ENCODE assay signal across 8 cellular contexts in genomic region chr11:85627332-85627997, GRCh38. TPM values are rescaled to one million over a fixed set of nuclear protein-coding genes. Genes with fewer than 3 reads are reported as not detected.
DNase-seq lines count a peak whose midpoint lies in the region; ATAC-seq and TF ChIP-seq lines count a peak whose summit lies in the region.

Gene DLG2, minus strand, starts transcription at chr11:85627344.

- H3K36me3 Mint-ChIP-seq in activated naive CD8-positive, alpha-beta T cell treated with anti-CD3 and anti-CD28 coated beads, Interleukin-2, amount 50 U/mL, for 24 hours (ENCODE audit: low read depth), result peaks cover 10% of the 10 kb centered on the region

- no peaks in the 10 kb centered on the region for H3K27me3 Mint-ChIP-seq in activated naive CD8-positive, alpha-beta T cell treated with anti-CD3 and anti-CD28 coated beads, Interleukin-2, amount 50 U/mL, for 24 hours

- peak within 1 kb of the TSS; percentile 70 for H3K4me3 ChIP-seq in AG04449 (ENCODE audit: low read depth, low read length)

- CTCF ChIA-PET in AG04449 (lab: Yijun Ruan, JAX), result interaction anchor here (0.8 to 1.4 kb wide), 4 partner anchors 11 to 65 kb away, joined by 3 read pairs; partner anchors contain the start of gene TMEM126A

- intact Hi-C loops in Right ventricle myocardium superior (cut with DNase I), result loop anchor here (10.0 kb wide), 1 partner anchor 617 kb away; the partner anchor contains the start of gene EED

- H3K9me3 Mint-ChIP-seq in activated naive CD8-positive, alpha-beta T cell treated with anti-CD3 and anti-CD28 coated beads, Interleukin-2, amount 50 U/mL, for 24 hours, result no peaks in the 10 kb centered on the region

- peak within 1 kb of the TSS; percentile 90 for H3K27ac Mint-ChIP-seq in activated naive CD8-positive, alpha-beta T cell treated with anti-CD3 and anti-CD28 coated beads, Interleukin-2, amount 50 U/mL, for 24 hours

- peak within 1 kb of the TSS; percentile 96 for H3K4me3 Mint-ChIP-seq in activated naive CD8-positive, alpha-beta T cell treated with anti-CD3 and anti-CD28 coated beads, Interleukin-2, amount 50 U/mL, for 24 hours

- ATAC-seq in GM18505 (IDR thresholded peaks at IDR 0.05; ENCODE audit: unreplicated experiment), result peak; percentile 1
- no peak for ATAC-seq in activated naive CD8-positive, alpha-beta T cell treated with anti-CD3 and anti-CD28 coated beads, Interleukin-2, amount 50 U/mL, for 24 hours
- peak; percentile 54 for ATAC-seq in Right ventricle myocardium superior (ENCODE audit: poor library complexity)

- no peak for TF ChIP-seq CTCF in AG04449 (IDR thresholded peaks at IDR 0.05; ENCODE audit: insufficient read depth, low read length, missing control alignments)

- POLR2A ChIA-PET in AG04449 (lab: Yijun Ruan, JAX), result interaction anchor here (0.7 to 2.4 kb wide), 5 partner anchors 10 to 618 kb away, joined by 3 to 14 read pairs (median 4); partner anchors contain the start of genes CREBZF and TMEM126A

- H3K4me1 Mint-ChIP-seq in activated naive CD8-positive, alpha-beta T cell treated with anti-CD3 and anti-CD28 coated beads, Interleukin-2, amount 50 U/mL, for 24 hours, result peaks cover 33% of the 10 kb centered on the region

- DNase-seq in AG04449 (ENCODE audit: low read depth, low spot score) (no peak), NCI-H1105 (lab: John Stamatoyannopoulos, UW) (peak; percentile 6), Right ventricle myocardium superior (no peak), occipital lobe (lab: John Stamatoyannopoulos, UW) (peak; percentile 48), MV-4-11 (lab: John Stamatoyannopoulos, UW) (no peak), mesenteric fat pad (ENCODE audit: low spot score) (no peak)
- no peak for DNase-seq in activated naive CD8-positive, alpha-beta T cell treated with anti-CD3 and anti-CD28 coated beads, Interleukin-2, amount 50 U/mL, for 24 hours

- no peak for TF ChIP-seq POLR2A in GM18505 (IDR thresholded peaks at IDR 0.05; ENCODE audit: borderline replicate concordance, extremely low read depth, insufficient read depth, insufficient read length)

RNA-seq across cellular contexts. Expression of gene DLG2, which starts in this region (rescaled TPM):
- total RNA-seq in Right ventricle myocardium superior, result 6.1 TPM
- total RNA-seq in occipital lobe, result 353 TPM
- 2.8 TPM for total RNA-seq in mesenteric fat pad

Comparison
In these comparisons a context has a peak if more than half of its experiments do, and no peak if none do; other contexts are left out.
1. RNA of gene DLG2 (total RNA-seq): 353 TPM in occipital lobe (single experiment); 6.1 TPM in Right ventricle myocardium superior (single experiment) and 2.8 TPM in mesenteric fat pad (single experiment); every median in the first group is over 10 times any median in the second.
2. DNase-seq: peak in NCI-H1105 (single experiment) and occipital lobe (single experiment); none in AG04449 (single experiment), activated naive CD8-positive, alpha-beta T cell treated with anti-CD3 and anti-CD28 coated beads, Interleukin-2, amount 50 U/mL, for 24 hours (single experiment), Right ventricle myocardium superior (single experiment), MV-4-11 (single experiment) and mesenteric fat pad (single experiment).